Comparison of ENCODE assay signal across 17 cellular contexts in genomic region chr12:116244474-116245090, GRCh38. TPM values are rescaled to one million over a fixed set of nuclear protein-coding genes. Genes with fewer than 3 reads are reported as not detected.
A peak's percentile ranks its signal among the peaks of the same experiment; 100 is the strongest.
DNase-seq lines count a peak whose midpoint lies in the region; ATAC-seq and TF ChIP-seq lines count a peak whose summit lies in the region.
"Had no signal": no experiment of that assay in that cellular context is flagged by ENCODE, and none has a peak within 500 bp of the region (broad histone marks: within the 10 kb centered on the region; RNA-seq: fewer than 3 reads in every experiment).

No MANE protein-coding gene starts in this region.

- peak overlapping the region; percentile 47 for H3K27ac ChIP-seq in smooth muscle cell (ENCODE audit: low read depth)

- H3K4me3 ChIP-seq in smooth muscle cell = no peak overlapping the region

- H3K36me3 ChIP-seq in smooth muscle cell (ENCODE audit: low read depth) = no peaks in the 10 kb centered on the region

- TF ChIP-seq CTCF in smooth muscle cell (IDR thresholded peaks at IDR 0.05; ENCODE audit: borderline replicate concordance, insufficient read depth, poor library complexity, severe bottlenecking) = no peak

- peaks cover 5% of the 10 kb centered on the region for H3F3A ChIP-seq in smooth muscle cell (ENCODE audit: low read depth)

- DNase-seq in activated T-cell treated with anti-CD3 and anti-CD28 coated beads, Interleukin-2, amount 50 U/mL, for 24 hours = no peak
- no peak for DNase-seq in activated T-cell treated with anti-CD3 and anti-CD28 coated beads, Interleukin-2, amount 50 U/mL, for 1 hour
- DNase-seq in T-cell (no peak), left kidney (ENCODE audit: low read depth, low spot score) (peak; percentile 26), smooth muscle cell (lab: John Stamatoyannopoulos, UW; ENCODE audit: unreplicated experiment) (no peak), cerebellar nuclear complex (lab: John Stamatoyannopoulos, UW) (no peak), NCI-H1105 (lab: John Stamatoyannopoulos, UW) (no peak)
- DNase-seq: activated CD4-positive, CD25-positive, alpha-beta regulatory T cell; activated CD8-positive, alpha-beta memory T cell treated with anti-CD3 and anti-CD28 coated beads, Interleukin-2, amount 10 ng/mL, durations not matched to agents 7 days and 5 days; activated naive CD4-positive, alpha-beta T cell treated with anti-CD3 and anti-CD28 coated beads, Interleukin-2, amount 50 U/mL, for 16 hours; caudate nucleus; foreskin melanocyte; H7; immature natural killer cell; NCI-H1694 treated with DMSO at 0.1 percent for 48 hours; NCI-H524 treated with DMSO at 0.1 percent for 48 hours had no signal

- no peak overlapping the region for H2AFZ ChIP-seq in smooth muscle cell (ENCODE audit: low read depth)

- peaks cover 80% of the 10 kb centered on the region for H3K4me1 Mint-ChIP-seq in activated T-cell treated with anti-CD3 and anti-CD28 coated beads, Interleukin-2, amount 50 U/mL, for 24 hours (ENCODE audit: low read depth)
- H3K4me1 Mint-ChIP-seq in T-cell = peaks cover 83 to 90% (median 86%) of the 10 kb centered on the region in 3 donors

- H3K4me1 ChIP-seq in smooth muscle cell (ENCODE audit: low read depth) = peaks cover 46% of the 10 kb centered on the region

- H3K9me3 ChIP-seq in smooth muscle cell (replicated peaks; ENCODE audit: low read depth) = no peaks in the 10 kb centered on the region

- H3K4me2 ChIP-seq in smooth muscle cell = no peak overlapping the region

- ATAC-seq in T-cell (replicated peaks in 1 of 4) = no peak
- no peak for ATAC-seq in GM19395 (IDR thresholded peaks at IDR 0.05; ENCODE audit: unreplicated experiment)

- peak overlapping the region; percentile 44 for H3K27ac Mint-ChIP-seq in activated T-cell treated with anti-CD3 and anti-CD28 coated beads, Interleukin-2, amount 50 U/mL, for 24 hours
- peak overlapping the region; percentile 69 to 70 for H3K27ac Mint-ChIP-seq in T-cell
- H3K27ac Mint-ChIP-seq: activated CD8-positive, alpha-beta memory T cell treated with anti-CD3 and anti-CD28 coated beads, Interleukin-2, amount 10 ng/mL, durations not matched to agents 7 days and 5 days had no signal

- no peaks in the 10 kb centered on the region for H3K9me3 Mint-ChIP-seq in activated T-cell treated with anti-CD3 and anti-CD28 coated beads, Interleukin-2, amount 50 U/mL, for 24 hours
- H3K9me3 Mint-ChIP-seq in T-cell = peaks cover 0 to 4% (median 0%) of the 10 kb centered on the region in 3 donors

- H3K4me3 Mint-ChIP-seq in activated T-cell treated with anti-CD3 and anti-CD28 coated beads, Interleukin-2, amount 50 U/mL, for 24 hours = no peak overlapping the region
- H3K4me3 Mint-ChIP-seq in T-cell = no peak overlapping the region
- H3K4me3 Mint-ChIP-seq: activated CD8-positive, alpha-beta memory T cell treated with anti-CD3 and anti-CD28 coated beads, Interleukin-2, amount 10 ng/mL, durations not matched to agents 7 days and 5 days had no signal

- H3K79me2 ChIP-seq in smooth muscle cell (ENCODE audit: low read depth) = peaks cover 99% of the 10 kb centered on the region

- no peaks in the 10 kb centered on the region for H3K27me3 Mint-ChIP-seq in activated T-cell treated with anti-CD3 and anti-CD28 coated beads, Interleukin-2, amount 50 U/mL, for 24 hours
- no peaks in the 10 kb centered on the region for H3K27me3 Mint-ChIP-seq in T-cell
- H3K27me3 Mint-ChIP-seq: activated CD8-positive, alpha-beta memory T cell treated with anti-CD3 and anti-CD28 coated beads, Interleukin-2, amount 10 ng/mL, durations not matched to agents 7 days and 5 days had no signal

- H3K9ac ChIP-seq in smooth muscle cell (ENCODE audit: low read depth) = no peak overlapping the region

- peaks cover 98% of the 10 kb centered on the region for H4K20me1 ChIP-seq in smooth muscle cell (ENCODE audit: low read depth)

- CTCF ChIA-PET in T-cell (lab: Charles Lee) = no interaction called here

- peaks cover 7% of the 10 kb centered on the region for H3K36me3 Mint-ChIP-seq in activated T-cell treated with anti-CD3 and anti-CD28 coated beads, Interleukin-2, amount 50 U/mL, for 24 hours (ENCODE audit: low read depth)
- peaks cover 3% of the 10 kb centered on the region for H3K36me3 Mint-ChIP-seq in T-cell

- 73% methylated on average over 6 of the region's 6 CpGs for WGBS in smooth muscle cell (ENCODE audit: low lambda C conversion rate)

- H3K27me3 ChIP-seq in smooth muscle cell (ENCODE audit: low read depth) = no peaks in the 10 kb centered on the region

- POLR2A ChIA-PET in T-cell (lab: Charles Lee) = interaction anchor here in 1 of 2 donors (0.8 kb wide), 1 partner anchor 9 kb away, joined by 5 read pairs; no protein-coding TSS in a partner anchor

RNA-seq across cellular contexts. Expression of gene MED13L, which starts 32.9 kb away (rescaled TPM):
- 100 to 1,000 TPM; 126 to 216 (median 133) TPM for total RNA-seq in T-cell
- total RNA-seq in smooth muscle cell = 65.9 and 74.3 TPM in 2 replicates
- polyA plus RNA-seq in smooth muscle cell = 13.2 and 20.3 TPM in 2 replicates
